1 cellular context compared by ENCODE assay signal in genomic region chr14:61695695-61696527, GRCh38.
A peak's percentile ranks its signal among the peaks of the same experiment; 100 is the strongest.
TF ChIP-seq lines count a peak whose summit lies in the region.

No MANE protein-coding gene starts in this region.

TF ChIP-seq in A549, 52 proteins besides CTCF, POLR2A, EP300 and RAD21 (continued from another document):
- TF ChIP-seq HMGXB4 (CRISPR knock-in tag; IDR thresholded peaks at IDR 0.05; ENCODE audit: borderline replicate concordance) (no peak; the same call in 1 of the 2 replicates), HOXA7 (CRISPR knock-in tag; IDR thresholded peaks at IDR 0.05) (no peak), REST (IDR thresholded peaks at IDR 0.05) (no peak), E2F6 (IDR thresholded peaks at IDR 0.05; ENCODE audit: borderline replicate concordance, low read depth) (no peak), HOXB13 (CRISPR knock-in tag; IDR thresholded peaks at IDR 0.05; ENCODE audit: low read depth) (no peak), PHF8 (IDR thresholded peaks at IDR 0.05; ENCODE audit: borderline replicate concordance, low read depth) (peak; percentile 91), ESRRA (IDR thresholded peaks at IDR 0.05; ENCODE audit: borderline replicate concordance, low read length) (no peak), HES2 (IDR thresholded peaks at IDR 0.05) (no peak), ZNF302 (CRISPR knock-in tag; IDR thresholded peaks at IDR 0.05) (no peak), MYC (IDR thresholded peaks at IDR 0.05; ENCODE audit: borderline replicate concordance, low read length) (no peak), ELK1 (IDR thresholded peaks at IDR 0.05; ENCODE audit: low read depth, low read length) (no peak), FOSB (CRISPR knock-in tag; IDR thresholded peaks at IDR 0.05) (no peak), RCOR1 (IDR thresholded peaks at IDR 0.05; ENCODE audit: low read depth, low read length) (no peak), USF2 (IDR thresholded peaks at IDR 0.05) (no peak), ATOH8 (CRISPR knock-in tag; IDR thresholded peaks at IDR 0.05; ENCODE audit: low read depth) (no peak), EHMT2 (IDR thresholded peaks at IDR 0.05; ENCODE audit: low read depth) (no peak), CBX2 (IDR thresholded peaks at IDR 0.05; ENCODE audit: borderline replicate concordance, low read depth) (no peak), JUN (IDR thresholded peaks at IDR 0.05) (peak; percentile 21 to 94; a peak in 3 of 5 replicates), MAFK (IDR thresholded peaks at IDR 0.05; ENCODE audit: partially characterized antibody) (no peak), EHF (CRISPR knock-in tag; IDR thresholded peaks at IDR 0.05) (no peak), JUNB (IDR thresholded peaks at IDR 0.05) (no peak), MAX (IDR thresholded peaks at IDR 0.05) (peak; percentile 46)
